ENCODE assay signal across 25 cellular contexts in the genomic region with DNA sequence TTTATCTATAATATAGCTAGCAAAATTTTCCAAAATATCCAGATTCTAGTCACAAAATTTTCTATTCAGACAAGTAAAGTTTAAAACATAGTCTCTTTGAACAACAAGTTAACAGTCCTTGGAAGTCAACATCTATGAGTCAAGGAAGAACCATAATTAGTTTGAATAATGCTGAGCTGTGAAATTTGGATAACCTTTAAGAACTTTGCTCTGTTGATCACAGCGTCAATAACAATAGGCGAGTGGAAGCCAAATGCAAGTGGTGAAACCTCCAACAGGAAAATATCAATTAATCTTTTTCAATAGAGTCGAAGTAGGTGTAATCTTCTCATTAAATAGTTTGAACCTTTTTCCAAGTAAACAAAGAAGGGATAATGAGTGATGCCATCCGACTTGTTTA.
"Had no signal": no experiment of that assay in that cellular context is flagged by ENCODE, and none has a peak within 500 bp of the region (broad histone marks: within the 10 kb centered on the region; RNA-seq: fewer than 3 reads in every experiment).

No MANE protein-coding gene starts in this region.

- H3K27ac Mint-ChIP-seq: activated CD4-positive, alpha-beta T cell treated with anti-CD3 and anti-CD28 coated beads for 36 hours; activated CD8-positive, alpha-beta memory T cell treated with anti-CD3 and anti-CD28 coated beads, Interleukin-2, amount 10 ng/mL, durations not matched to agents 7 days and 5 days; activated CD8-positive, alpha-beta T cell treated with anti-CD3 and anti-CD28 coated beads, Interleukin-2, amount 10 ng/mL, durations not matched to agents 7 days and 5 days; activated naive CD4-positive, alpha-beta T cell treated with anti-CD3 and anti-CD28 coated beads, Interleukin-2, amount 50 U/mL, for 24 hours; activated naive CD8-positive, alpha-beta T cell treated with anti-CD3 and anti-CD28 coated beads, Interleukin-2, amount 50 U/mL, for 24 hours; activated T-helper 2 cell treated with anti-CD3 and anti-CD28 coated beads, Interferon-gamma antibody, Interleukin-2, Interleukin-4, amounts not matched to agents 10 μg/mL and 5 μg/mL and 100 μg/mL, durations not matched to agents 14 hours and 24 hours and 36 hours; endodermal cell; natural killer cell treated with Interleukin-12 subunit alpha and Interleukin-12 subunit beta and Interleukin-15 and Interleukin-18, amount 100 ng/mL, for 72 hours had no signal

- H3K27ac ChIP-seq: breast epithelium, esophagus muscularis mucosa, foreskin keratinocyte, left lung, lower lobe of right lung, skin epidermis, thoracic aorta had no signal

- H3K27me3 ChIP-seq: breast epithelium, esophagus muscularis mucosa, foreskin keratinocyte, left lung had no signal

- H3K4me1 ChIP-seq: breast epithelium, foreskin keratinocyte, left lung, lower lobe of right lung had no signal

- H3K9me3 Mint-ChIP-seq: activated naive CD8-positive, alpha-beta T cell treated with anti-CD3 and anti-CD28 coated beads, Interleukin-2, amount 50 U/mL, for 24 hours; endodermal cell had no signal

- DNase-seq: activated CD4-positive, alpha-beta T cell treated with anti-CD3 and anti-CD28 coated beads for 36 hours; activated CD4-positive, CD25-positive, alpha-beta regulatory T cell; activated CD8-positive, alpha-beta memory T cell treated with anti-CD3 and anti-CD28 coated beads, Interleukin-2, amount 10 ng/mL, durations not matched to agents 7 days and 5 days; activated CD8-positive, alpha-beta T cell treated with anti-CD3 and anti-CD28 coated beads, Interleukin-2, amount 10 ng/mL, durations not matched to agents 7 days and 5 days; activated naive CD8-positive, alpha-beta T cell treated with anti-CD3 and anti-CD28 coated beads, Interleukin-2, amount 50 U/mL, for 24 hours; activated T-cell treated with anti-CD3 and anti-CD28 coated beads, Interleukin-2, amount 50 U/mL, for 48 hours; amygdala; central memory CD4-positive, alpha-beta T cell; endodermal cell; foreskin keratinocyte; left lung; lower lobe of right lung; mucosa of descending colon; stimulated activated CD4-positive, alpha-beta T cell treated with anti-CD3 and anti-CD28 coated beads, Interleukin-12 subunit alpha, Interleukin-12 subunit beta, amount 100 ng/mL, for 4 hours; stimulated activated CD4-positive, alpha-beta T cell treated with anti-CD3 and anti-CD28 coated beads, Interleukin-4, amount 100 ng/mL, for 1 hour; stimulated activated naive CD8-positive, alpha-beta T cell treated with anti-CD3 and anti-CD28 coated beads, Interleukin-15, Interleukin-2, amounts not matched to agents 100 U/mL and 50 U/mL, for 24 hours; trophoblast cell had no signal

- H3K4me3 Mint-ChIP-seq: activated CD4-positive, alpha-beta T cell treated with anti-CD3 and anti-CD28 coated beads for 36 hours; activated CD8-positive, alpha-beta memory T cell treated with anti-CD3 and anti-CD28 coated beads, Interleukin-2, amount 10 ng/mL, durations not matched to agents 7 days and 5 days; activated CD8-positive, alpha-beta T cell treated with anti-CD3 and anti-CD28 coated beads, Interleukin-2, amount 10 ng/mL, durations not matched to agents 7 days and 5 days; activated naive CD4-positive, alpha-beta T cell treated with anti-CD3 and anti-CD28 coated beads, Interleukin-2, amount 50 U/mL, for 24 hours; activated naive CD8-positive, alpha-beta T cell treated with anti-CD3 and anti-CD28 coated beads, Interleukin-2, amount 50 U/mL, for 24 hours; endodermal cell; natural killer cell treated with Interleukin-12 subunit alpha and Interleukin-12 subunit beta and Interleukin-15 and Interleukin-18, amount 100 ng/mL, for 72 hours had no signal

- H3K27me3 Mint-ChIP-seq: activated CD4-positive, alpha-beta T cell treated with anti-CD3 and anti-CD28 coated beads for 36 hours; activated CD8-positive, alpha-beta memory T cell treated with anti-CD3 and anti-CD28 coated beads, Interleukin-2, amount 10 ng/mL, durations not matched to agents 7 days and 5 days; activated naive CD4-positive, alpha-beta T cell treated with anti-CD3 and anti-CD28 coated beads, Interleukin-2, amount 50 U/mL, for 24 hours; activated naive CD8-positive, alpha-beta T cell treated with anti-CD3 and anti-CD28 coated beads, Interleukin-2, amount 50 U/mL, for 24 hours; natural killer cell treated with Interleukin-12 subunit alpha and Interleukin-12 subunit beta and Interleukin-15 and Interleukin-18, amount 100 ng/mL, for 72 hours had no signal

- H3K36me3 ChIP-seq: breast epithelium, esophagus muscularis mucosa, left lung, lower lobe of right lung, thoracic aorta had no signal

- ATAC-seq: activated CD4-positive, alpha-beta T cell treated with anti-CD3 and anti-CD28 coated beads for 36 hours; activated CD8-positive, alpha-beta memory T cell treated with anti-CD3 and anti-CD28 coated beads, Interleukin-2, amount 10 ng/mL, durations not matched to agents 7 days and 5 days; activated CD8-positive, alpha-beta T cell treated with anti-CD3 and anti-CD28 coated beads, Interleukin-2, amount 10 ng/mL, durations not matched to agents 7 days and 5 days; activated naive CD8-positive, alpha-beta T cell treated with anti-CD3 and anti-CD28 coated beads, Interleukin-2, amount 50 U/mL, for 24 hours; foreskin keratinocyte; left lung; lower lobe of right lung; mucosa of descending colon; natural killer cell treated with Interleukin-12 subunit alpha and Interleukin-12 subunit beta and Interleukin-15 and Interleukin-18, amount 100 ng/mL, for 72 hours; sciatic nerve; stimulated activated naive CD8-positive, alpha-beta T cell treated with anti-CD3 and anti-CD28 coated beads, Interleukin-15, Interleukin-2, amounts not matched to agents 100 U/mL and 50 U/mL, for 24 hours had no signal

- H3K36me3 Mint-ChIP-seq: activated CD8-positive, alpha-beta memory T cell treated with anti-CD3 and anti-CD28 coated beads, Interleukin-2, amount 10 ng/mL, durations not matched to agents 7 days and 5 days; activated naive CD4-positive, alpha-beta T cell treated with anti-CD3 and anti-CD28 coated beads, Interleukin-2, amount 50 U/mL, for 24 hours; natural killer cell treated with Interleukin-12 subunit alpha and Interleukin-12 subunit beta and Interleukin-15 and Interleukin-18, amount 100 ng/mL, for 72 hours had no signal

- H3K4me3 ChIP-seq: breast epithelium, esophagus muscularis mucosa, left lung, lower lobe of right lung, mucosa of descending colon, skin epidermis, thoracic aorta had no signal

- H3K4me1 Mint-ChIP-seq: activated CD4-positive, alpha-beta T cell treated with anti-CD3 and anti-CD28 coated beads for 36 hours; activated CD8-positive, alpha-beta memory T cell treated with anti-CD3 and anti-CD28 coated beads, Interleukin-2, amount 10 ng/mL, durations not matched to agents 7 days and 5 days; activated naive CD4-positive, alpha-beta T cell treated with anti-CD3 and anti-CD28 coated beads, Interleukin-2, amount 50 U/mL, for 24 hours; activated naive CD8-positive, alpha-beta T cell treated with anti-CD3 and anti-CD28 coated beads, Interleukin-2, amount 50 U/mL, for 24 hours; endodermal cell had no signal
